Comparison of ENCODE assay signal across 8 cellular contexts in genomic region chr14:103819503-103820307, GRCh38. TPM values are rescaled to one million over a fixed set of nuclear protein-coding genes. Genes with fewer than 3 reads are reported as not detected.
A peak's percentile ranks its signal among the peaks of the same experiment; 100 is the strongest.
DNase-seq lines count a peak whose midpoint lies in the region; ATAC-seq and TF ChIP-seq lines count a peak whose summit lies in the region.

No MANE protein-coding gene starts in this region.

- no peaks in the 10 kb centered on the region for H3K9me2 ChIP-seq in OCI-LY7 (ENCODE audit: insufficient read depth, low read length)

- no peak overlapping the region for H2AFZ ChIP-seq in OCI-LY7 (ENCODE audit: low read length)

- POLR2A ChIA-PET in OCI-LY7 (lab: Charles Lee) = interaction anchor here (0.6 to 1.7 kb wide), 3 partner anchors 9 to 685 kb away, joined by 3 to 4 read pairs (median 4); no protein-coding TSS in a partner anchor

- ATAC-seq in GM21381 (IDR thresholded peaks at IDR 0.05; ENCODE audit: unreplicated experiment) (no peak), HG03565 (IDR thresholded peaks at IDR 0.05; ENCODE audit: unreplicated experiment) (no peak), GM18498 (IDR thresholded peaks at IDR 0.05; ENCODE audit: unreplicated experiment) (no peak)

- H3K4me1 ChIP-seq in OCI-LY7 (ENCODE audit: insufficient read depth, low read length, poor library complexity, severe bottlenecking) = no peaks in the 10 kb centered on the region

- H3K4me3 Mint-ChIP-seq in progenitor cell of endocrine pancreas (ENCODE audit: low read depth) = no peak overlapping the region

- no peaks in the 10 kb centered on the region for H3K9me3 ChIP-seq in OCI-LY7 (ENCODE audit: low read length)

- no peak overlapping the region for H3K4me2 ChIP-seq in OCI-LY7 (ENCODE audit: low read length)

- H3K4me3 ChIP-seq in fibroblast of the aortic adventitia (ENCODE audit: low read depth, low read length) (peak overlapping the region; percentile 37), OCI-LY7 (ENCODE audit: low read depth, low read length, poor library complexity, severe bottlenecking) (no peak overlapping the region)

- no peaks in the 10 kb centered on the region for H3K27me3 Mint-ChIP-seq in progenitor cell of endocrine pancreas

- H3K27ac Mint-ChIP-seq in progenitor cell of endocrine pancreas = peak overlapping the region; percentile 71

- in situ Hi-C loops in GM13976 (cut with MboI; ENCODE audit: low sequenced_read_pairs, unreplicated experiment) = no loop called here

- H4K20me1 ChIP-seq in OCI-LY7 (ENCODE audit: insufficient read depth, low read length) = no peaks in the 10 kb centered on the region

- H3K36me3 Mint-ChIP-seq in progenitor cell of endocrine pancreas (ENCODE audit: insufficient read depth) = peaks cover 2% of the 10 kb centered on the region

- peaks cover 3% of the 10 kb centered on the region for H3K9me3 Mint-ChIP-seq in progenitor cell of endocrine pancreas (ENCODE audit: low read depth)

- no peaks in the 10 kb centered on the region for H3K79me2 ChIP-seq in OCI-LY7 (ENCODE audit: insufficient read depth, low read depth, low read length)

- TF ChIP-seq CTCF in GM13976 (IDR thresholded peaks at IDR 0.05; ENCODE audit: borderline replicate concordance, control extremely low read depth, extremely low read depth, insufficient read depth, missing control alignments) = no peak
- TF ChIP-seq CTCF in fibroblast of the aortic adventitia (IDR thresholded peaks at IDR 0.05; ENCODE audit: insufficient read depth, low read length) = no peak
- no peak for TF ChIP-seq CTCF in progenitor cell of endocrine pancreas (IDR thresholded peaks at IDR 0.05; ENCODE audit: unreplicated experiment)
- no peak for TF ChIP-seq CTCF in OCI-LY7 (conservative IDR thresholded peaks at IDR 0.05; ENCODE audit: low read length)

- no peaks in the 10 kb centered on the region for H3K36me3 ChIP-seq in OCI-LY7 (ENCODE audit: insufficient read depth, low read length)

- intact Hi-C loops in OCI-LY7 (cut with micrococcal nuclease; ENCODE audit: unreplicated experiment) = no loop called here

- DNase-seq in GM13976 (ENCODE audit: low spot score) (peak; percentile 35), NCI-H82 (lab: John Stamatoyannopoulos, UW) (peak; percentile 80), fibroblast of the aortic adventitia (ENCODE audit: low read depth) (peak; percentile 70), progenitor cell of endocrine pancreas (ENCODE audit: low spot score, unreplicated experiment) (no peak), OCI-LY7 (ENCODE audit: low spot score) (no peak)

- no peak overlapping the region for H3K27ac ChIP-seq in OCI-LY7 (ENCODE audit: low read depth, low read length, poor library complexity, severe bottlenecking)

- peaks cover 27% of the 10 kb centered on the region for H3K4me1 Mint-ChIP-seq in progenitor cell of endocrine pancreas (ENCODE audit: low read depth)

- no TSS peak for BruUV-seq in OCI-LY7 (replicated peaks; lab: Mats Ljungman, UMichigan)

- CTCF ChIA-PET in OCI-LY7 (lab: Charles Lee; ENCODE audit: unreplicated experiment) = no interaction called here

RNA-seq across cellular contexts. Expression of gene PPP1R13B, which starts 27.7 kb away (rescaled TPM):
- 1.2 and 4.2 TPM in 2 replicates for total RNA-seq in fibroblast of the aortic adventitia (ENCODE audit: low replicate concordance)
- 34.2 and 40.3 TPM in 2 replicates for total RNA-seq in progenitor cell of endocrine pancreas
- total RNA-seq in OCI-LY7 (2014; rRNA removed; shearing (Covaris generic)) = 8.2 and 9.7 TPM in 2 replicates
- total RNA-seq in OCI-LY7 (2022) = 13.1 and 18.9 TPM in 2 replicates

Comparison
In these comparisons a context has a peak if more than half of its experiments do, and no peak if none do; other contexts are left out.
1. DNase-seq: peak in GM13976 (single experiment), NCI-H82 (single experiment) and fibroblast of the aortic adventitia (single experiment); none in progenitor cell of endocrine pancreas (single experiment) and OCI-LY7 (single experiment).